24 cellular contexts compared by ENCODE assay signal in the genomic region with DNA sequence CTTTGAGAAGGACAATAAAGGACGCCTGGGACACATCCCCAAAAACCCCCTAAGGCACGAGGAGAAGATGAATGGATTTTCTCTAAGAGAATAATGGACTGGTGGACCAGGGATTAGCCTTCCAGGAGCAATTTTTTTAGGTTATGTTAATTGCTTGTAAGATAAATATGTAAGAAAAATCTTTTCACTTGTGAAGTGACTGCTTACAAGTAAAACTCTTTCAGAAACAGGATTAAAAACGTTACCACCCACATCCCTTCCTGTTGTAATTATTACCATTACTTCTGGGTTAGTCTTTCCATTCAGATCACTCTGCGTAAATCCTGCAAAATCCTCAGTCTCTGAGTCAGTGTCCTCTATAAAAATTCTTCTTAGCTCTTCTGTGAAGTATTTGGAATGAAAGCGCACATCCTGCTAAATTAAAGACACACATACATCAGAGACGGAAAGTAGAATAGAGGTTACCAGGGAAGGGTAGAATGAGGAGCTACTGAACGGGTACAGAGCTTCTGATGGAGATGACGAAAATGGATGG. TPM values are rescaled to one million over a fixed set of nuclear protein-coding genes. Genes with fewer than 3 reads are reported as not detected.
A peak's percentile ranks its signal among the peaks of the same experiment; 100 is the strongest.
DNase-seq lines count a peak whose midpoint lies in the region; ATAC-seq and TF ChIP-seq lines count a peak whose summit lies in the region.
"Had no signal": no experiment of that assay in that cellular context is flagged by ENCODE, and none has a peak within 500 bp of the region (broad histone marks: within the 10 kb centered on the region; RNA-seq: fewer than 3 reads in every experiment).

No MANE protein-coding gene starts in this region.

- no peak overlapping the region for H2AFZ ChIP-seq in SK-N-SH (ENCODE audit: low read depth)

- no peak overlapping the region for H3K4me3 ChIP-seq in SK-N-SH (ENCODE audit: low read depth in 2 of 2, low read length in 1 of 2)
- no peak overlapping the region for H3K4me3 ChIP-seq in skeletal muscle cell (ENCODE audit: low read depth, low read length)
- no peak overlapping the region for H3K4me3 ChIP-seq in colonic mucosa
- H3K4me3 ChIP-seq: dorsolateral prefrontal cortex, gastrocnemius medialis, MG63, spleen, stomach had no signal

- H4K20me1 ChIP-seq in SK-N-SH (ENCODE audit: insufficient read depth): no peaks in the 10 kb centered on the region

- H3K27ac ChIP-seq in SK-N-SH (ENCODE audit: low read depth in 2 of 2, low read length in 1 of 2) (no peak overlapping the region), colonic mucosa (no peak overlapping the region)
- H3K27ac ChIP-seq: 22Rv1, C4-2B, dorsolateral prefrontal cortex, epithelial cell of prostate, gastrocnemius medialis, HL-60, spleen, stomach had no signal

- H3K27ac Mint-ChIP-seq in HFFc6: peak overlapping the region; percentile 96
- peak overlapping the region; percentile 14 for H3K27ac Mint-ChIP-seq in chondrocyte (ENCODE audit: unreplicated experiment)
- no peak overlapping the region for H3K27ac Mint-ChIP-seq in T-cell
- H3K27ac Mint-ChIP-seq: activated CD4-positive, alpha-beta T cell treated with anti-CD3 and anti-CD28 coated beads, Interleukin-2, amount 10 ng/mL, durations not matched to agents 7 days and 5 days; nephron progenitor cell; type B pancreatic cell had no signal

- DNase-seq in SK-N-SH (no peak), HFFc6 (peak; percentile 86), chondrocyte (ENCODE audit: low spot score) (no peak), skeletal muscle cell (ENCODE audit: low read depth) (peak; percentile 16), colonic mucosa (no peak), T-cell (no peak)
- DNase-seq in activated effector memory CD4-positive, alpha-beta T cell treated with Interleukin-2 at 50 U/mL for 16 hours: no peak
- DNase-seq: activated CD4-positive, alpha-beta T cell treated with anti-CD3 and anti-CD28 coated beads, Interleukin-2, amount 10 ng/mL, durations not matched to agents 7 days and 5 days; dorsolateral prefrontal cortex; gastrocnemius medialis; MG63; NCI-H1436; NCI-H526; nephron progenitor cell; spleen; stimulated activated CD4-positive, alpha-beta T cell treated with anti-CD3 and anti-CD28 coated beads, Interleukin-4, amount 100 ng/mL, for 24 hours; stomach had no signal

- ATAC-seq in SK-N-SH treated with all-trans-retinoic acid at 6 μM for 48 hours: peak; percentile 39; the same call in 1 of the 3 replicates
- ATAC-seq in T-cell (replicated peaks in 1 of 4): no peak

- POLR2A ChIA-PET in SK-N-SH (lab: Yijun Ruan, JAX) (no interaction called here), T-cell (lab: Charles Lee) (no interaction called here)

- peaks cover 62% of the 10 kb centered on the region for H3K36me3 Mint-ChIP-seq in HFFc6 (ENCODE audit: low read depth)
- peaks cover 21% of the 10 kb centered on the region for H3K36me3 Mint-ChIP-seq in chondrocyte (ENCODE audit: low read depth)
- H3K36me3 Mint-ChIP-seq in T-cell: peaks cover 30% of the 10 kb centered on the region

- H3K4me1 ChIP-seq in SK-N-SH (ENCODE audit: control insufficient read depth in 1 of 2, insufficient read depth in 2 of 2, low read depth in 1 of 2, low read length in 1 of 2) (no peaks in the 10 kb centered on the region), colonic mucosa (no peaks in the 10 kb centered on the region)

- intact Hi-C loops in colonic mucosa (cut with DNase I): no loop called here

- no peak for TF ChIP-seq RAD21 in SK-N-SH (IDR thresholded peaks at IDR 0.05; ENCODE audit: low read length)

- CTCF ChIA-PET in SK-N-SH (lab: Yijun Ruan, JAX) (interaction anchor here (1.4 kb wide), 1 partner anchor 12 kb away, joined by 3 read pairs; no protein-coding TSS in a partner anchor), T-cell (lab: Charles Lee) (interaction anchor here in 1 of 2 donors (0.7 kb wide), 1 partner anchor 18 kb away, joined by 8 read pairs; no protein-coding TSS in a partner anchor)

- H3K4me3 Mint-ChIP-seq in HFFc6 (peak overlapping the region; percentile 84), chondrocyte (ENCODE audit: unreplicated experiment) (no peak overlapping the region), T-cell (no peak overlapping the region)
- H3K4me3 Mint-ChIP-seq: activated CD4-positive, alpha-beta T cell treated with anti-CD3 and anti-CD28 coated beads, Interleukin-2, amount 10 ng/mL, durations not matched to agents 7 days and 5 days; IgD-negative memory B cell; nephron progenitor cell; type B pancreatic cell had no signal

- H3K4me1 Mint-ChIP-seq in HFFc6 (ENCODE audit: low read depth) (peaks cover 47% of the 10 kb centered on the region), chondrocyte (ENCODE audit: low read depth) (peaks cover 13% of the 10 kb centered on the region), T-cell (no peaks in the 10 kb centered on the region)
- H3K4me1 Mint-ChIP-seq: activated CD4-positive, alpha-beta T cell treated with anti-CD3 and anti-CD28 coated beads, Interleukin-2, amount 10 ng/mL, durations not matched to agents 7 days and 5 days had no signal

- TF ChIP-seq CTCF in SK-N-SH (IDR thresholded peaks at IDR 0.05) (no peak), HFFc6 (IDR thresholded peaks at IDR 0.05) (no peak), chondrocyte (IDR thresholded peaks at IDR 0.05) (no peak), colonic mucosa (IDR thresholded peaks at IDR 0.05) (no peak)

- peaks cover 2% of the 10 kb centered on the region; the same call in 1 of the 2 replicates for H3K27me3 Mint-ChIP-seq in HFFc6 (ENCODE audit: insufficient read depth)
- no peaks in the 10 kb centered on the region for H3K27me3 Mint-ChIP-seq in chondrocyte (ENCODE audit: low read depth)
- H3K27me3 Mint-ChIP-seq in T-cell: no peaks in the 10 kb centered on the region
- H3K27me3 Mint-ChIP-seq: activated CD4-positive, alpha-beta T cell treated with anti-CD3 and anti-CD28 coated beads, Interleukin-2, amount 10 ng/mL, durations not matched to agents 7 days and 5 days; IgD-negative memory B cell; type B pancreatic cell had no signal

- no peak for TF ChIP-seq EP300 in SK-N-SH (IDR thresholded peaks at IDR 0.05; ENCODE audit: borderline replicate concordance in 1 of 2, low read depth in 1 of 2, low read length in 1 of 2)

- peaks cover 2 to 14% of the 10 kb centered on the region in 2 experiments for H3K36me3 ChIP-seq in SK-N-SH (replicated peaks in 1 of 2; ENCODE audit: control insufficient read depth in 1 of 2, insufficient read depth in 2 of 2, low read length in 1 of 2)
- no peaks in the 10 kb centered on the region for H3K36me3 ChIP-seq in colonic mucosa
- H3K36me3 ChIP-seq: gastrocnemius medialis had no signal

- H3K79me2 ChIP-seq in SK-N-SH (ENCODE audit: insufficient read depth): no peaks in the 10 kb centered on the region

- no peaks in the 10 kb centered on the region for H3K9me3 Mint-ChIP-seq in HFFc6
- no peaks in the 10 kb centered on the region for H3K9me3 Mint-ChIP-seq in chondrocyte (ENCODE audit: low read depth)
- H3K9me3 Mint-ChIP-seq in T-cell: no peaks in the 10 kb centered on the region
- H3K9me3 Mint-ChIP-seq: activated CD4-positive, alpha-beta T cell treated with anti-CD3 and anti-CD28 coated beads, Interleukin-2, amount 10 ng/mL, durations not matched to agents 7 days and 5 days; IgD-negative memory B cell; nephron progenitor cell had no signal

- H3K4me2 ChIP-seq in SK-N-SH: no peak overlapping the region

- no peaks in the 10 kb centered on the region for H3F3A ChIP-seq in SK-N-SH (replicated peaks; ENCODE audit: insufficient read depth)

- H3K9ac ChIP-seq in SK-N-SH: no peak overlapping the region
- H3K9ac ChIP-seq in colonic mucosa (ENCODE audit: low read depth in 2 of 2, low read length in 2 of 2): no peak overlapping the region

- H3K27me3 ChIP-seq in SK-N-SH (ENCODE audit: insufficient read depth) (no peaks in the 10 kb centered on the region), colonic mucosa (no peaks in the 10 kb centered on the region)
- H3K27me3 ChIP-seq: gastrocnemius medialis, MG63, spleen, stomach had no signal

- no peaks in the 10 kb centered on the region for H3K9me2 ChIP-seq in SK-N-SH

- WGBS in SK-N-SH (ENCODE audit: low lambda C conversion rate): 72% methylated on average over 8 of the region's 8 CpGs

- H3K9me3 ChIP-seq in SK-N-SH: no peaks in the 10 kb centered on the region
- no peaks in the 10 kb centered on the region for H3K9me3 ChIP-seq in colonic mucosa
- H3K9me3 ChIP-seq: gastrocnemius medialis, MG63, spleen, stomach had no signal

TF ChIP-seq in SK-N-SH treated with all-trans-retinoic acid at 6 μM for 48 hours, 23 proteins besides CTCF, POLR2A, EP300 and RAD21:
- no peak for TF ChIP-seq ZNF8 (CRISPR knock-in tag; IDR thresholded peaks at IDR 0.05)

TF ChIP-seq in SK-N-SH, 30 proteins besides CTCF, POLR2A, EP300 and RAD21 (continues in another document):
- TF ChIP-seq YY1 (IDR thresholded peaks at IDR 0.05; ENCODE audit: low read depth) (no peak), CHD2 (IDR thresholded peaks at IDR 0.05; ENCODE audit: low read length, partially characterized antibody) (no peak), USF2 (IDR thresholded peaks at IDR 0.05; ENCODE audit: borderline replicate concordance, low read depth, low read length) (no peak), MEF2A (IDR thresholded peaks at IDR 0.05; ENCODE audit: borderline replicate concordance, low read depth) (no peak), ELF1 (IDR thresholded peaks at IDR 0.05) (no peak), JUND (IDR thresholded peaks at IDR 0.05) (no peak), EZH2phosphoT487 (IDR thresholded peaks at IDR 0.05; ENCODE audit: borderline replicate concordance, low read depth) (no peak)

RNA-seq across cellular contexts. Expression of gene CDCA7L, which starts 34.3 kb away (rescaled TPM):
- 16.8 and 18.4 TPM in 2 replicates for polyA plus RNA-seq in SK-N-SH (2012; rRNA removed)
- polyA plus RNA-seq in SK-N-SH (2012; cell fraction: cytosol; rRNA removed): 17.1 and 17.2 TPM in 2 replicates
- polyA plus RNA-seq in SK-N-SH (2012; cell fraction: nucleus; rRNA removed): 14.5 and 20.7 TPM in 2 replicates
- 10 to 100 TPM; 32.9 to 51.4 (median 42.7) TPM for total RNA-seq in HFFc6 (2021; fragmentation: NEBNext Ultra II Directional; extraction: Animal tissue kit (Norgen Biotek cat#: 25700))
- total RNA-seq in chondrocyte: 10.5 to 16.6 TPM (median 13.3 TPM) in 3 replicates
- total RNA-seq in colonic mucosa: 10 to 100 TPM; 19.8 to 35.8 TPM
- total RNA-seq in T-cell: 10 to 100 TPM; 11.8 to 31.1 (median 21.4) TPM

Comparison
In these comparisons a context has a peak if more than half of its experiments do, and no peak if none do; other contexts are left out.
1. DNase-seq: peak in HFFc6 (single experiment) and skeletal muscle cell (single experiment); none in SK-N-SH (single experiment), chondrocyte (single experiment), colonic mucosa (single experiment), T-cell (0 of 34) and activated effector memory CD4-positive, alpha-beta T cell treated with Interleukin-2 at 50 U/mL for 16 hours (single experiment).
2. H3K27ac Mint-ChIP-seq: peak in HFFc6 (single experiment) and chondrocyte (single experiment); none in T-cell (0 of 2).